In the genomic region with DNA sequence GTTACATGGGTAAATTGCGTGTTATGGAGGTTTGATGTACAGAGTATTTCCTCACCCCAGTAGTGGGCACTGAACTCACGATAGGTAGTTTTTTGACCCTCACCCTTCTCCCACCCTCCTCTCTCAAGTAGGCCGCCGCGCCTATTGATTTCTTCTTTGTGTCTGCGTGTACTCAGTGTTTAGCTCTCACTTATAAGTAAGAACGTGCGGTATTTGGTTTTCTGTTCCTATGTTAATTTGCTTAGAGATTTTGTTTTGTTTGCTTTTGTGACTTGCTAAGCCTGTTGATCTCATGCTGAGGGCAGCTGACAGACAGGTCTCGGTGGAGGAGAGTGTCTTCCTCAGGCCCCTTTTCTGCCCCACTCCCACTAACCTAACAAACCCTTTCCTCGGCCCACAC, we compare ENCODE assay signal across 1 cellular context.
TF ChIP-seq lines count a peak whose summit lies in the region.

No MANE protein-coding gene starts in this region.

TF ChIP-seq in GM23338, 12 proteins besides CTCF, POLR2A, EP300 and RAD21 (continued from another document):
- TF ChIP-seq, protein P1, sequence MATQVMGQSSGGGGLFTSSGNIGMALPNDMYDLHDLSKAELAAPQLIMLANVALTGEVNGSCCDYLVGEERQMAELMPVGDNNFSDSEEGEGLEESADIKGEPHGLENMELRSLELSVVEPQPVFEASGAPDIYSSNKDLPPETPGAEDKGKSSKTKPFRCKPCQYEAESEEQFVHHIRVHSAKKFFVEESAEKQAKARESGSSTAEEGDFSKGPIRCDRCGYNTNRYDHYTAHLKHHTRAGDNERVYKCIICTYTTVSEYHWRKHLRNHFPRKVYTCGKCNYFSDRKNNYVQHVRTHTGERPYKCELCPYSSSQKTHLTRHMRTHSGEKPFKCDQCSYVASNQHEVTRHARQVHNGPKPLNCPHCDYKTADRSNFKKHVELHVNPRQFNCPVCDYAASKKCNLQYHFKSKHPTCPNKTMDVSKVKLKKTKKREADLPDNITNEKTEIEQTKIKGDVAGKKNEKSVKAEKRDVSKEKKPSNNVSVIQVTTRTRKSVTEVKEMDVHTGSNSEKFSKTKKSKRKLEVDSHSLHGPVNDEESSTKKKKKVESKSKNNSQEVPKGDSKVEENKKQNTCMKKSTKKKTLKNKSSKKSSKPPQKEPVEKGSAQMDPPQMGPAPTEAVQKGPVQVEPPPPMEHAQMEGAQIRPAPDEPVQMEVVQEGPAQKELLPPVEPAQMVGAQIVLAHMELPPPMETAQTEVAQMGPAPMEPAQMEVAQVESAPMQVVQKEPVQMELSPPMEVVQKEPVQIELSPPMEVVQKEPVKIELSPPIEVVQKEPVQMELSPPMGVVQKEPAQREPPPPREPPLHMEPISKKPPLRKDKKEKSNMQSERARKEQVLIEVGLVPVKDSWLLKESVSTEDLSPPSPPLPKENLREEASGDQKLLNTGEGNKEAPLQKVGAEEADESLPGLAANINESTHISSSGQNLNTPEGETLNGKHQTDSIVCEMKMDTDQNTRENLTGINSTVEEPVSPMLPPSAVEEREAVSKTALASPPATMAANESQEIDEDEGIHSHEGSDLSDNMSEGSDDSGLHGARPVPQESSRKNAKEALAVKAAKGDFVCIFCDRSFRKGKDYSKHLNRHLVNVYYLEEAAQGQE (IDR thresholded peaks at IDR 0.05; ENCODE audit: unreplicated experiment) = no peak
- TF ChIP-seq JUNB (IDR thresholded peaks at IDR 0.05; ENCODE audit: unreplicated experiment) (no peak), STAT1 (IDR thresholded peaks at IDR 0.05; ENCODE audit: unreplicated experiment) (no peak), ZNF114 (CRISPR knock-in tag; IDR thresholded peaks at IDR 0.05) (no peak), CREB1 (CRISPR knock-in tag; IDR thresholded peaks at IDR 0.05; ENCODE audit: low read depth) (no peak)
- TF ChIP-seq, protein P2, sequence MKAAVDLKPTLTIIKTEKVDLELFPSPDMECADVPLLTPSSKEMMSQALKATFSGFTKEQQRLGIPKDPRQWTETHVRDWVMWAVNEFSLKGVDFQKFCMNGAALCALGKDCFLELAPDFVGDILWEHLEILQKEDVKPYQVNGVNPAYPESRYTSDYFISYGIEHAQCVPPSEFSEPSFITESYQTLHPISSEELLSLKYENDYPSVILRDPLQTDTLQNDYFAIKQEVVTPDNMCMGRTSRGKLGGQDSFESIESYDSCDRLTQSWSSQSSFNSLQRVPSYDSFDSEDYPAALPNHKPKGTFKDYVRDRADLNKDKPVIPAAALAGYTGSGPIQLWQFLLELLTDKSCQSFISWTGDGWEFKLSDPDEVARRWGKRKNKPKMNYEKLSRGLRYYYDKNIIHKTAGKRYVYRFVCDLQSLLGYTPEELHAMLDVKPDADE (IDR thresholded peaks at IDR 0.05) = no peak
